In the genomic region with DNA sequence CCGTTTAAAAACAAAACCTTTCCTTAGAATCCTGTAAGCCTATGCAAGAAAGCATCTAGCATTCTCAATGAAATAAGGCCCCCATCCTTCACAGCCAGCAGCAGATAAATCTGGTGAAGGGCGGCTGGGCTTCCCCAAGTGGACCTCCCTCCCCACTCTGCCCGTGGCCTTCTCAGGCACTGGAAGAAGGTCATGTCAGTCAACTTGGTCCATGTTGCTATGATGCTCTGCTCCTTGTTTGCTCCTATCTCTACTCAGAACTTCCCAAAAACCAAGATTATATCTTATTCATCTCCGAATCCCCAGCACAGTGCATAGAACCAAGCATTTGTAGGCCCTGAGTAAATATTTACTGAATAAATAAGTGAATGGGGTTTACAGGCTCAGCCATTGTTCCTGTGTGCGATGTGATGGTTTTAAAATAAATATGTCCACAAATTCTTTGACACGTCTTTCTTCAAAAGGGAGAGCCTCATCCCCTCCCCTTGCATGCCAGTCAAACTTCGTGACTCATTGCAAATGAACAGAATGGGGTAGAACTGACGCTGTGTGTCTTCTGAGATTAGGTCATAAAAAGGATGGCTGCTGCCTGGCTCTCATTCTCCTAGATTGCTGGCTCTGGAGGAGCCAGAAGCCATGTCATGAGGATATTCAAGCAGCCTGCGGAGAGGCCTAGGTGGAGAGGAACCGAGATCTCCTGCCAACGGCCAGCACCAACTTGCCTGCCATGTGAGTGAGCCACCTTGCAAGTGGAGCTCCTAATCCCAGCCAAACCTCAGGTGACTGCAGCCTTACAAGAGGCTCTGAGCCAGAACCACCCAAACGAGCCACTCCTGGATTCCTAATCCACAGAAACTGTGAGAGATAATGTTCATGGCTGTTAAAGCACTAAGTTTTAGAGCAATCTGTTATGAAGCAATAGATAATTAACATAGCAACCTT, we compare ENCODE assay signal across 16 cellular contexts.
DNase-seq lines count a peak whose midpoint lies in the region; ATAC-seq and TF ChIP-seq lines count a peak whose summit lies in the region.
"Had no signal": no experiment of that assay in that cellular context is flagged by ENCODE, and none has a peak within 500 bp of the region (broad histone marks: within the 10 kb centered on the region; RNA-seq: fewer than 3 reads in every experiment).

No MANE protein-coding gene starts in this region.

- no peak overlapping the region for H3K14ac ChIP-seq in trophoblast cell (ENCODE audit: low read length)

- H3K23ac ChIP-seq in trophoblast cell (ENCODE audit: low read length), result no peak overlapping the region

- H3K9me3 ChIP-seq in trophoblast cell (ENCODE audit: insufficient read depth, low read depth, low read length), result no peaks in the 10 kb centered on the region
- H3K9me3 ChIP-seq in sigmoid colon, result no peaks in the 10 kb centered on the region
- H3K9me3 ChIP-seq: esophagus muscularis mucosa had no signal

- no peaks in the 10 kb centered on the region for H3F3A ChIP-seq in GM23338 (replicated peaks; ENCODE audit: low read depth)

- H3K4ac ChIP-seq in trophoblast cell (ENCODE audit: low read depth, low read length), result no peak overlapping the region

- H3K4me3 ChIP-seq in GM23338, result no peak overlapping the region
- no peak overlapping the region for H3K4me3 ChIP-seq in brain microvascular endothelial cell (ENCODE audit: low read depth, low read length)
- no peak overlapping the region for H3K4me3 ChIP-seq in trophoblast cell (ENCODE audit: low read depth, low read length)
- H3K4me3 ChIP-seq in sigmoid colon, result no peak overlapping the region
- H3K4me3 ChIP-seq: coronary artery, esophagus muscularis mucosa had no signal

- no peaks in the 10 kb centered on the region; the same call in 1 of the 3 replicates for H3K36me3 Mint-ChIP-seq in GM23338 (ENCODE audit: low read depth)

- no peak overlapping the region for H3K18ac ChIP-seq in trophoblast cell (ENCODE audit: low read length)

- H3K36me3 ChIP-seq in GM23338 (ENCODE audit: insufficient read depth) (no peaks in the 10 kb centered on the region), brain microvascular endothelial cell (replicated peaks) (no peaks in the 10 kb centered on the region), trophoblast cell (ENCODE audit: control insufficient read depth in 1 of 2, insufficient read depth in 2 of 2, low read length in 2 of 2) (peaks cover 0 to 2% of the 10 kb centered on the region in 2 experiments), sigmoid colon (peaks cover 0 to 18% (median 3%) of the 10 kb centered on the region in 4 donors)

- no peak overlapping the region for H3K4me3 Mint-ChIP-seq in GM23338
- H3K4me3 Mint-ChIP-seq: CD4-positive, CD25-positive, alpha-beta regulatory T cell; stimulated activated naive CD8-positive, alpha-beta T cell treated with anti-CD3 and anti-CD28 coated beads, Interleukin-15, amount 100 ng/mL, for 72 hours had no signal

- no peaks in the 10 kb centered on the region for H3K9me2 ChIP-seq in GM23338 (ENCODE audit: insufficient read depth)

- H3K79me2 ChIP-seq in GM23338 (replicated peaks; ENCODE audit: insufficient read depth) (peaks cover 6% of the 10 kb centered on the region; the same call in 1 of the 2 replicates), trophoblast cell (ENCODE audit: control insufficient read depth, insufficient read depth, low read length, poor library complexity) (no peaks in the 10 kb centered on the region)

- H4K91ac ChIP-seq in trophoblast cell (ENCODE audit: low read depth, low read length), result no peak overlapping the region

- H2BK5ac ChIP-seq in trophoblast cell (ENCODE audit: low read depth, low read length, poor library complexity), result no peak overlapping the region

- in situ Hi-C loops in brain microvascular endothelial cell (cut with HindIII; ENCODE audit: low pct_ligation_motif_present, low sequenced_read_pairs), result no loop called here

- H3K4me1 Mint-ChIP-seq in GM23338, result peaks cover 48% of the 10 kb centered on the region

- H2BK12ac ChIP-seq in trophoblast cell (ENCODE audit: low read length), result no peak overlapping the region

- H4K12ac ChIP-seq in trophoblast cell (ENCODE audit: low read depth, low read length), result no peak overlapping the region

- H3K27ac Mint-ChIP-seq in GM23338, result peak overlapping the region; percentile 50; the same call in 1 of the 2 replicates
- H3K27ac Mint-ChIP-seq: CD4-positive, CD25-positive, alpha-beta regulatory T cell; stimulated activated naive CD8-positive, alpha-beta T cell treated with anti-CD3 and anti-CD28 coated beads, Interleukin-15, amount 100 ng/mL, for 72 hours had no signal

- no peak for TF ChIP-seq CTCF in GM23338 (conservative IDR thresholded peaks at IDR 0.05; ENCODE audit: low read depth in 2 of 2)
- no peak for TF ChIP-seq CTCF in brain microvascular endothelial cell (IDR thresholded peaks at IDR 0.05; ENCODE audit: low read depth, low read length, missing control alignments)
- TF ChIP-seq CTCF in sigmoid colon (IDR thresholded peaks at IDR 0.05), result no peak

- no peaks in the 10 kb centered on the region for H3K79me1 ChIP-seq in trophoblast cell (ENCODE audit: low read length)

- ATAC-seq in GM23338 (no peak), HG02759 (IDR thresholded peaks at IDR 0.05; ENCODE audit: unreplicated experiment) (no peak)
- ATAC-seq: stimulated activated naive CD8-positive, alpha-beta T cell treated with anti-CD3 and anti-CD28 coated beads, Interleukin-15, amount 100 ng/mL, for 72 hours had no signal

- intact Hi-C loops in sigmoid colon (cut with DNase I), result no loop called here

- WGBS in trophoblast cell (ENCODE audit: extremely low coverage, insufficient coverage, insufficient read length), result no CpG with 5 or more reads among the region's 12 CpGs
- WGBS in sigmoid colon, 2 donors, result 75 to 87% methylated on average over 12 of the region's 12 CpGs

- no peak for TF ChIP-seq EP300 in sigmoid colon (IDR thresholded peaks at IDR 0.05)

- no peak for TF ChIP-seq POLR2A in sigmoid colon (IDR thresholded peaks at IDR 0.05)

- H3K4me2 ChIP-seq in GM23338 (no peak overlapping the region), trophoblast cell (ENCODE audit: low read length) (no peak overlapping the region)

- peak overlapping the region; percentile 16 for H4K8ac ChIP-seq in trophoblast cell (ENCODE audit: low read depth, low read length)

- H3K27ac ChIP-seq in GM23338 (ENCODE audit: low read depth), result no peak overlapping the region
- H3K27ac ChIP-seq in brain microvascular endothelial cell, result peak overlapping the region; percentile 31
- no peak overlapping the region for H3K27ac ChIP-seq in trophoblast cell (ENCODE audit: low read depth, low read length)
- no peak overlapping the region for H3K27ac ChIP-seq in sigmoid colon
- H3K27ac ChIP-seq: coronary artery, esophagus muscularis mucosa, WERI-Rb-1 had no signal

- H3K9me3 Mint-ChIP-seq in GM23338, result no peaks in the 10 kb centered on the region
- H3K9me3 Mint-ChIP-seq: CD4-positive, CD25-positive, alpha-beta regulatory T cell; stimulated activated naive CD8-positive, alpha-beta T cell treated with anti-CD3 and anti-CD28 coated beads, Interleukin-15, amount 100 ng/mL, for 72 hours had no signal

- H3K9ac ChIP-seq in trophoblast cell (ENCODE audit: low read length), result no peak overlapping the region

- DNase-seq in GM23338 (ENCODE audit: low spot score), result no peak
- peak; percentile 52 for DNase-seq in NCI-H345 (lab: John Stamatoyannopoulos, UW)
- DNase-seq in brain microvascular endothelial cell, result no peak
- DNase-seq in trophoblast cell, result no peak
- DNase-seq in NK-92 treated with Interleukin-12 subunit alpha and Interleukin-12 subunit beta, amount 100 ng/mL, for 24 hours (lab: John Stamatoyannopoulos, UW), result no peak
- no peak for DNase-seq in sigmoid colon
- DNase-seq: CD4-positive, CD25-positive, alpha-beta regulatory T cell; GDM1; NCI-H2227 treated with DMSO at 0.1 percent for 48 hours; posterior cingulate gyrus; stimulated activated naive CD8-positive, alpha-beta T cell treated with anti-CD3 and anti-CD28 coated beads, Interleukin-15, amount 100 ng/mL, for 72 hours; SW 1271; WERI-Rb-1 had no signal

- H3K27me3 Mint-ChIP-seq in GM23338 (ENCODE audit: insufficient read depth, low read depth, poor library complexity), result peaks cover 9% of the 10 kb centered on the region
- H3K27me3 Mint-ChIP-seq: CD4-positive, CD25-positive, alpha-beta regulatory T cell; stimulated activated naive CD8-positive, alpha-beta T cell treated with anti-CD3 and anti-CD28 coated beads, Interleukin-15, amount 100 ng/mL, for 72 hours had no signal

- H2AFZ ChIP-seq in GM23338 (no peak overlapping the region), trophoblast cell (ENCODE audit: insufficient read depth, low read length, poor library complexity) (no peak overlapping the region)

- H2BK120ac ChIP-seq in trophoblast cell (ENCODE audit: insufficient read depth, low read length, poor library complexity), result no peak overlapping the region

- H2AK5ac ChIP-seq in trophoblast cell (ENCODE audit: low read length), result no peak overlapping the region

- H3K4me1 ChIP-seq in GM23338 (ENCODE audit: insufficient read depth), result peaks cover 34% of the 10 kb centered on the region
- H3K4me1 ChIP-seq in trophoblast cell (ENCODE audit: control insufficient read depth in 1 of 2, insufficient read depth in 2 of 2, low read length in 2 of 2), result peaks cover 7 to 9% of the 10 kb centered on the region in 2 experiments
- peaks cover 0 to 17% (median 6%) of the 10 kb centered on the region in 4 donors for H3K4me1 ChIP-seq in sigmoid colon

- H4K20me1 ChIP-seq in GM23338 (replicated peaks; ENCODE audit: insufficient read depth), result 0 out of 2 replicates have a peak, but pooled peaks cover 2% of the 10 kb centered on the region

- no peaks in the 10 kb centered on the region for H3K27me3 ChIP-seq in GM23338 (ENCODE audit: insufficient read depth)
- H3K27me3 ChIP-seq in brain microvascular endothelial cell (replicated peaks), result no peaks in the 10 kb centered on the region
- no peaks in the 10 kb centered on the region for H3K27me3 ChIP-seq in trophoblast cell (ENCODE audit: insufficient read depth, low read length)
- no peaks in the 10 kb centered on the region for H3K27me3 ChIP-seq in sigmoid colon
- H3K27me3 ChIP-seq: esophagus muscularis mucosa had no signal

TF ChIP-seq in GM23338, 12 proteins besides CTCF, POLR2A, EP300 and RAD21:
- TF ChIP-seq ZNF114 (CRISPR knock-in tag; IDR thresholded peaks at IDR 0.05) (no peak), JUNB (IDR thresholded peaks at IDR 0.05; ENCODE audit: unreplicated experiment) (no peak), STAT1 (IDR thresholded peaks at IDR 0.05; ENCODE audit: unreplicated experiment) (no peak), EZH2 (IDR thresholded peaks at IDR 0.05; ENCODE audit: low read depth, unreplicated experiment) (no peak), CREB1 (CRISPR knock-in tag; IDR thresholded peaks at IDR 0.05; ENCODE audit: low read depth) (no peak), EZH2phosphoT487 (IDR thresholded peaks at IDR 0.05; ENCODE audit: unreplicated experiment) (no peak)
